In the genomic region with DNA sequence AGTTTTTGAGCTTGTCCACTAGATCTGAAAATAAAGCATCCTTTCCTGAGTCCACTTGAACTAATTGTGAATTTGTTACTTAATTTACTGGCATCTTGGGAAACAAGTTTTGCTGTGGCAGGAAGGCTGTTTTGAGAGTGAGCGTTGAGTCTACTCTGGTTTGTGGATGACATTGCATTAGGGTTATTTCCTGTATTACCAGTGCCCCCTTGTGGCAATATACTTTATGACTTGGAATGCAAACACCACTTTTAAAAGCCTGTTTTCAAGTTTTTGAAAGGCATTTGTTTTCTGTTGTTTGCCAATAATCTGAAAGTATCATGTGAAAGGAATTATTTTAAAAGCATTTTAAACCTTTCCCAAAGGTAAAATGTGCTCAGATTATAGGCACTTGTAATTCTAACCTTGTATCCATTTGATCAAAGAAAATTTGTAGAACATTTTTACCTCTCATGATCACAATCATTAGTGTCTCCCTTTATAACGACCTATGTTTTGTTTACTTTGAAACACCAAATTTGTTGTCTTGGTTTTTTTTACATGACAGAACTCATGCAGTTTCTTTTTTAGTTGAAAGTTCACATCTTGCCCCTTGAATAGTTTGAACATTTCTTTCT, we compare ENCODE assay signal across 8 cellular contexts. TPM values are rescaled to one million over a fixed set of nuclear protein-coding genes. Genes with fewer than 3 reads are reported as not detected.
DNase-seq lines count a peak whose midpoint lies in the region; ATAC-seq and TF ChIP-seq lines count a peak whose summit lies in the region.

No MANE protein-coding gene starts in this region.

- H3K4me1 Mint-ChIP-seq in H9, result peaks cover 13 to 34% of the 10 kb centered on the region in 2 experiments
- peaks cover 0 to 5% (median 0%) of the 10 kb centered on the region in 7 donors for H3K4me1 Mint-ChIP-seq in naive thymus-derived CD4-positive, alpha-beta T cell

- no peak overlapping the region for H3K23ac ChIP-seq in H9 (ENCODE audit: insufficient read length, low read depth, low read length)

- no CpG with 5 or more reads among the region's 2 CpGs for WGBS in H9 (ENCODE audit: extremely low coverage, insufficient read length, low lambda C conversion rate)

- no peaks in the 10 kb centered on the region for H3K79me2 ChIP-seq in H9 (ENCODE audit: insufficient read depth, low read length)

- H3K4ac ChIP-seq in H9 (ENCODE audit: low read depth, low read length), result no peak overlapping the region

- H2BK5ac ChIP-seq in H9 (ENCODE audit: insufficient read length, low read length), result no peak overlapping the region

- H4K20me1 ChIP-seq in H9 (ENCODE audit: control insufficient read depth, insufficient read depth, insufficient read length), result no peaks in the 10 kb centered on the region

- CTCF ChIA-PET in naive thymus-derived CD4-positive, alpha-beta T cell (lab: Charles Lee), result interaction anchor here (0.9 to 1.3 kb wide), 7 partner anchors 9 to 161 kb away, joined by 3 to 7 read pairs (median 4); no protein-coding TSS in a partner anchor

- no peak overlapping the region for H3K18ac ChIP-seq in H9 (ENCODE audit: insufficient read length, low read depth, low read length)

- H2BK20ac ChIP-seq in H9 (ENCODE audit: low read depth, low read length, poor library complexity, severe bottlenecking), result no peak overlapping the region

- H2AK5ac ChIP-seq in H9 (ENCODE audit: insufficient read length, low read length), result no peak overlapping the region

- DNase-seq in AG08396 (ENCODE audit: low spot score) (peak; percentile 48), GDM1 (lab: John Stamatoyannopoulos, UW) (peak; percentile 18), H9 (no peak), LoVo (ENCODE audit: low spot score) (peak; percentile 69), SW480 (ENCODE audit: low spot score) (peak; percentile 50)
- DNase-seq in naive thymus-derived CD4-positive, alpha-beta T cell, result peak in 7 of 9 donors; percentile 36 to 69 (median 63)
- no peak for DNase-seq in activated effector memory CD4-positive, alpha-beta T cell treated with Interleukin-2 at 50 U/mL for 16 hours

- H3K27ac ChIP-seq in H9 (ENCODE audit: insufficient read length, low read depth, low read length), result no peak overlapping the region
- no peak overlapping the region for H3K27ac ChIP-seq in naive thymus-derived CD4-positive, alpha-beta T cell (ENCODE audit: low read depth, low read length)

- no peak overlapping the region for H4K8ac ChIP-seq in H9 (replicated peaks; ENCODE audit: insufficient read length, low read depth, low read length)

- ATAC-seq in esophagus mucosa, result peak; percentile 89
- peak; percentile 95 for ATAC-seq in naive thymus-derived CD4-positive, alpha-beta T cell

- no peaks in the 10 kb centered on the region for H3K79me1 ChIP-seq in H9 (ENCODE audit: insufficient read depth, low read depth, low read length, poor library complexity, severe bottlenecking)

- no peak overlapping the region for H3K4me3 Mint-ChIP-seq in H9
- H3K4me3 Mint-ChIP-seq in naive thymus-derived CD4-positive, alpha-beta T cell, result no peak overlapping the region

- H3K56ac ChIP-seq in H9 (ENCODE audit: insufficient read length, low read depth, low read length), result no peak overlapping the region

- H3K4me3 ChIP-seq in naive thymus-derived CD4-positive, alpha-beta T cell (ENCODE audit: low read length), result no peak overlapping the region

- no peak overlapping the region for H3K27ac Mint-ChIP-seq in H9
- H3K27ac Mint-ChIP-seq in naive thymus-derived CD4-positive, alpha-beta T cell, result peak overlapping the region in 1 of 9 donors; percentile 38

- no peak overlapping the region for H3K4me2 ChIP-seq in H9 (ENCODE audit: insufficient read depth, insufficient read length, low read length)

- no peak overlapping the region for H4K91ac ChIP-seq in H9 (ENCODE audit: insufficient read length, low read depth, low read length)

- no peaks in the 10 kb centered on the region; a peak in 1 of 5 replicates for H3K9me3 Mint-ChIP-seq in H9
- peaks cover 0 to under 1% (median 0%) of the 10 kb centered on the region in 11 donors for H3K9me3 Mint-ChIP-seq in naive thymus-derived CD4-positive, alpha-beta T cell

- H3K36me3 ChIP-seq in naive thymus-derived CD4-positive, alpha-beta T cell (ENCODE audit: control insufficient read depth in 2 of 3, insufficient read depth in 3 of 3, low read length in 3 of 3), result no peaks in the 10 kb centered on the region

- no peak overlapping the region for H3K9ac ChIP-seq in H9 (ENCODE audit: extremely low read depth, insufficient read length, low read length)

- H2BK120ac ChIP-seq in H9 (ENCODE audit: low read depth, low read length, poor library complexity, severe bottlenecking), result no peak overlapping the region

- H3K27me3 Mint-ChIP-seq in H9 (ENCODE audit: low read depth), result peaks cover 2% of the 10 kb centered on the region; the same call in 1 of the 2 replicates
- H3K27me3 Mint-ChIP-seq in naive thymus-derived CD4-positive, alpha-beta T cell, result peaks cover 0 to 9% (median 1%) of the 10 kb centered on the region in 5 donors

- H3K9me3 ChIP-seq in H9 (ENCODE audit: control insufficient read depth, low read depth, low read length), result no peaks in the 10 kb centered on the region
- no peaks in the 10 kb centered on the region for H3K9me3 ChIP-seq in naive thymus-derived CD4-positive, alpha-beta T cell (ENCODE audit: control insufficient read depth in 2 of 3, low read length in 3 of 3)

- peaks cover 3 to 20% (median 9%) of the 10 kb centered on the region in 3 experiments; a peak in 6 of 7 replicates for H3K36me3 Mint-ChIP-seq in H9 (ENCODE audit: insufficient read depth in 1 of 3, low read depth in 3 of 3)
- H3K36me3 Mint-ChIP-seq in naive thymus-derived CD4-positive, alpha-beta T cell, result no peaks in the 10 kb centered on the region

- no peaks in the 10 kb centered on the region for H3K23me2 ChIP-seq in H9 (ENCODE audit: insufficient read length, low read depth, low read length, poor library complexity, severe bottlenecking)

- no peaks in the 10 kb centered on the region for H3K27me3 ChIP-seq in H9 (ENCODE audit: insufficient read depth, low read length)
- H3K27me3 ChIP-seq in naive thymus-derived CD4-positive, alpha-beta T cell (ENCODE audit: control insufficient read depth in 2 of 2, insufficient read depth in 2 of 2, low read length in 2 of 2), result no peaks in the 10 kb centered on the region

- intact Hi-C loops in naive thymus-derived CD4-positive, alpha-beta T cell (cut with micrococcal nuclease), result loop anchor here (1.0 to 5.0 kb wide), 5 partner anchors 76 to 1545 kb away; a partner anchor contains a TSS

- no peaks in the 10 kb centered on the region; the same call in 1 of the 2 replicates for H3K4me1 ChIP-seq in H9 (ENCODE audit: insufficient read depth, low read length)
- no peaks in the 10 kb centered on the region for H3K4me1 ChIP-seq in naive thymus-derived CD4-positive, alpha-beta T cell (ENCODE audit: control insufficient read depth in 2 of 2, insufficient read depth in 2 of 2, low read length in 2 of 2)

- TF ChIP-seq CTCF in H9 (conservative IDR thresholded peaks at IDR 0.05), result peak; percentile 87

- POLR2A ChIA-PET in naive thymus-derived CD4-positive, alpha-beta T cell (lab: Charles Lee), result interaction anchor here (0.7 kb wide), 1 partner anchor 987 kb away, joined by 4 read pairs; no protein-coding TSS in a partner anchor

- H2AFZ ChIP-seq in H9 (ENCODE audit: low read length), result no peak overlapping the region

- no peak overlapping the region for H2BK12ac ChIP-seq in H9 (ENCODE audit: insufficient read length, low read depth, low read length)

- no peak overlapping the region for H4K5ac ChIP-seq in H9 (ENCODE audit: insufficient read length, low read depth, low read length)

- H3K14ac ChIP-seq in H9 (ENCODE audit: insufficient read depth, low read length), result no peak overlapping the region

- no peak overlapping the region for H2BK15ac ChIP-seq in H9 (ENCODE audit: low read depth, low read length)

- H3T11ph ChIP-seq in H9 (ENCODE audit: low read length), result no peak overlapping the region

RNA-seq across cellular contexts. Expression of a gene that starts 18.0 kb away (rescaled TPM):
- total RNA-seq in H9 (2021), result 8.9 and 9.6 TPM in 2 replicates
- 0.92 TPM for total RNA-seq in esophagus mucosa
- 10 to 100 TPM in 1 of 5 experiments, 1 to 10 TPM in 4; 3.8 to 11.4 (median 5.8) TPM for total RNA-seq in naive thymus-derived CD4-positive, alpha-beta T cell
- polyA plus RNA-seq in naive thymus-derived CD4-positive, alpha-beta T cell, result 1 to 10 TPM; 2.8 to 6.2 TPM

Comparison
In these comparisons a context has a peak if more than half of its experiments do, and no peak if none do; other contexts are left out.
1. DNase-seq: peak in AG08396 (single experiment), GDM1 (single experiment), LoVo (single experiment), SW480 (single experiment) and naive thymus-derived CD4-positive, alpha-beta T cell (7 of 9); none in H9 (single experiment) and activated effector memory CD4-positive, alpha-beta T cell treated with Interleukin-2 at 50 U/mL for 16 hours (single experiment).